Comparison of ENCODE assay signal across 1 cellular context in genomic region chr5:92505925-92506324, GRCh38.
TF ChIP-seq lines count a peak whose summit lies in the region.

No MANE protein-coding gene starts in this region.

TF ChIP-seq in SK-N-SH, 30 proteins besides CTCF, POLR2A, EP300 and RAD21 (continued from another document):
- TF ChIP-seq, protein P1, sequence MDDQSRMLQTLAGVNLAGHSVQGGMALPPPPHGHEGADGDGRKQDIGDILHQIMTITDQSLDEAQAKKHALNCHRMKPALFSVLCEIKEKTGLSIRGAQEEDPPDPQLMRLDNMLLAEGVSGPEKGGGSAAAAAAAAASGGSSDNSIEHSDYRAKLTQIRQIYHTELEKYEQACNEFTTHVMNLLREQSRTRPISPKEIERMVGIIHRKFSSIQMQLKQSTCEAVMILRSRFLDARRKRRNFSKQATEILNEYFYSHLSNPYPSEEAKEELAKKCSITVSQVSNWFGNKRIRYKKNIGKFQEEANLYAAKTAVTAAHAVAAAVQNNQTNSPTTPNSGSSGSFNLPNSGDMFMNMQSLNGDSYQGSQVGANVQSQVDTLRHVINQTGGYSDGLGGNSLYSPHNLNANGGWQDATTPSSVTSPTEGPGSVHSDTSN (IDR thresholded peaks at IDR 0.05) = no peak
